ENCODE assay signal across 8 cellular contexts in genomic region chr6:32984639-32985389, GRCh38. TPM values are rescaled to one million over a fixed set of nuclear protein-coding genes. Genes with fewer than 3 reads are reported as not detected.
A peak's percentile ranks its signal among the peaks of the same experiment; 100 is the strongest.
DNase-seq lines count a peak whose midpoint lies in the region; ATAC-seq, FAIRE-seq and TF ChIP-seq lines count a peak whose summit lies in the region.

No MANE protein-coding gene starts in this region.

- H3K4me1 Mint-ChIP-seq in activated naive CD4-positive, alpha-beta T cell treated with anti-CD3 and anti-CD28 coated beads for 36 hours (ENCODE audit: low read depth): peaks cover 14% of the 10 kb centered on the region

- FAIRE-seq in urothelium cell line (lab: Jason Lieb, UNC): no peak

- peaks cover 14% of the 10 kb centered on the region for H3K36me3 Mint-ChIP-seq in activated naive CD4-positive, alpha-beta T cell treated with anti-CD3 and anti-CD28 coated beads for 36 hours (ENCODE audit: low read depth)

- intact Hi-C loops in activated naive CD4-positive, alpha-beta T cell treated with anti-CD3 and anti-CD28 coated beads for 36 hours (cut with micrococcal nuclease): loop anchor here (1.0 to 2.0 kb wide), 7 partner anchors 12 to 147 kb away; partner anchors contain the start of genes BRD2 and TAP2
- intact Hi-C loops in posterior vena cava (cut with DNase I): loop anchor here (5.0 to 10.0 kb wide), 4 partner anchors 48 to 100 kb away; no protein-coding TSS in a partner anchor

- no peaks in the 10 kb centered on the region for H3K27me3 Mint-ChIP-seq in activated naive CD4-positive, alpha-beta T cell treated with anti-CD3 and anti-CD28 coated beads for 36 hours (ENCODE audit: low read depth)

- peak; percentile 56 for TF ChIP-seq CTCF in GM20000 (IDR thresholded peaks at IDR 0.05; ENCODE audit: extremely low read depth, missing control alignments)

- H3K27ac Mint-ChIP-seq in activated naive CD4-positive, alpha-beta T cell treated with anti-CD3 and anti-CD28 coated beads for 36 hours: no peak overlapping the region

- CTCF ChIA-PET in activated naive CD4-positive, alpha-beta T cell treated with anti-CD3 and anti-CD28 coated beads for 36 hours (lab: Charles Lee): interaction anchor here (0.7 to 8.2 kb wide), 46 partner anchors 8 to 224 kb away, joined by 3 to 145 read pairs (median 5); partner anchors contain the start of genes BRD2, HLA-DMA, HLA-DMB and PSMB8

- H3K4me3 Mint-ChIP-seq in activated naive CD4-positive, alpha-beta T cell treated with anti-CD3 and anti-CD28 coated beads for 36 hours: no peak overlapping the region

- DNase-seq in AG20443 (ENCODE audit: low spot score): peak; percentile 83
- peak; percentile 72 for DNase-seq in GM20000 (ENCODE audit: low spot score)
- DNase-seq in NCI-H128 (lab: John Stamatoyannopoulos, UW; ENCODE audit: unreplicated experiment): peak; percentile 87
- DNase-seq in activated naive CD4-positive, alpha-beta T cell treated with anti-CD3 and anti-CD28 coated beads for 36 hours: peak; percentile 97
- DNase-seq in glomerular visceral epithelial cell (ENCODE audit: extremely low spot score): peak; percentile 89
- DNase-seq in posterior vena cava (ENCODE audit: low spot score): peak; percentile 96
- DNase-seq in urothelium cell line (ENCODE audit: low spot score): peak; percentile 79

- H3K9me3 Mint-ChIP-seq in activated naive CD4-positive, alpha-beta T cell treated with anti-CD3 and anti-CD28 coated beads for 36 hours: no peaks in the 10 kb centered on the region

- peak; percentile 83 for ATAC-seq in SK-N-SH treated with all-trans-retinoic acid at 6 μM for 48 hours

TF ChIP-seq in SK-N-SH treated with all-trans-retinoic acid at 6 μM for 48 hours, 23 proteins besides CTCF, POLR2A, EP300 and RAD21:
- TF ChIP-seq ZFP30 (CRISPR knock-in tag; IDR thresholded peaks at IDR 0.05): no peak
- no peak for TF ChIP-seq SNAI2 (CRISPR knock-in tag; IDR thresholded peaks at IDR 0.05)
- no peak for TF ChIP-seq CSDC2 (CRISPR knock-in tag; IDR thresholded peaks at IDR 0.05)
- TF ChIP-seq POU6F1 (CRISPR knock-in tag; IDR thresholded peaks at IDR 0.05; ENCODE audit: borderline replicate concordance, low read depth): no peak
- TF ChIP-seq TSHZ2 (CRISPR knock-in tag; IDR thresholded peaks at IDR 0.05): no peak
- TF ChIP-seq OSR1 (CRISPR knock-in tag; IDR thresholded peaks at IDR 0.05): no peak
- no peak for TF ChIP-seq TOX (CRISPR knock-in tag; IDR thresholded peaks at IDR 0.05; ENCODE audit: borderline replicate concordance)
- TF ChIP-seq ESRRG (CRISPR knock-in tag; IDR thresholded peaks at IDR 0.05): no peak

RNA-seq across cellular contexts. Expression of gene BRD2, which starts 16.4 kb away (rescaled TPM):
- total RNA-seq in activated naive CD4-positive, alpha-beta T cell treated with anti-CD3 and anti-CD28 coated beads for 36 hours: 100 to 1,000 TPM; 168 to 197 TPM
- 100 to 1,000 TPM; 125 to 129 TPM for total RNA-seq in posterior vena cava

RNA-seq across cellular contexts. Expression of gene HLA-DOA, which starts 24.6 kb away (rescaled TPM):
- total RNA-seq in activated naive CD4-positive, alpha-beta T cell treated with anti-CD3 and anti-CD28 coated beads for 36 hours: 1 to 10 TPM; 1.4 to 1.6 TPM
- total RNA-seq in posterior vena cava: 1 to 10 TPM; 3.1 to 3.5 TPM

RNA-seq across cellular contexts. Expression of gene HLA-DMA, which starts 31.9 kb away (rescaled TPM):
- total RNA-seq in activated naive CD4-positive, alpha-beta T cell treated with anti-CD3 and anti-CD28 coated beads for 36 hours: 10 to 100 TPM; 12.7 to 14.5 TPM
- total RNA-seq in posterior vena cava: 10 to 100 TPM; 16.1 to 35.0 TPM

RNA-seq across cellular contexts. Expression of gene HLA-DMB, which starts 44.0 kb away (rescaled TPM):
- total RNA-seq in activated naive CD4-positive, alpha-beta T cell treated with anti-CD3 and anti-CD28 coated beads for 36 hours: 1 to 10 TPM in 1 of 2 experiments, under 1 TPM in 1; 0.76 to 1.3 TPM
- 10 to 100 TPM in 1 of 2 donors, 1 to 10 TPM in 1; 8.0 to 19.2 TPM for total RNA-seq in posterior vena cava

Comparison
In these comparisons a context has a peak if more than half of its experiments do, and no peak if none do; other contexts are left out.
1. Peak in every context shown above with its lines: DNase-seq and ATAC-seq.